8 cellular contexts compared by ENCODE assay signal in genomic region chr2:158970522-158970855, GRCh38. TPM values are rescaled to one million over a fixed set of nuclear protein-coding genes. Genes with fewer than 3 reads are reported as not detected.
A peak's percentile ranks its signal among the peaks of the same experiment; 100 is the strongest.
DNase-seq lines count a peak whose midpoint lies in the region; ATAC-seq and TF ChIP-seq lines count a peak whose summit lies in the region.

No MANE protein-coding gene starts in this region.

- no peak overlapping the region for H2BK5ac ChIP-seq in trophoblast cell (ENCODE audit: low read depth, low read length, poor library complexity)

- peaks cover 10% of the 10 kb centered on the region for H3K36me3 Mint-ChIP-seq in Caco-2 (ENCODE audit: insufficient read depth, unreplicated experiment)

- H3K4me1 ChIP-seq in Caco-2: peaks cover 16% of the 10 kb centered on the region; the same call in 1 of the 2 replicates
- H3K4me1 ChIP-seq in PC-3 (ENCODE audit: insufficient read depth, low read length): peaks cover 45% of the 10 kb centered on the region
- H3K4me1 ChIP-seq in esophagus squamous epithelium: peaks cover 12 to 69% (median 29%) of the 10 kb centered on the region in 3 donors
- H3K4me1 ChIP-seq in trophoblast cell (ENCODE audit: control insufficient read depth in 1 of 2, insufficient read depth in 2 of 2, low read length in 2 of 2): peaks cover 0 to 7% of the 10 kb centered on the region in 2 experiments

- peaks cover 20% of the 10 kb centered on the region for H3K4me1 Mint-ChIP-seq in Caco-2 (ENCODE audit: low read depth, unreplicated experiment)

- peak overlapping the region; percentile 98 for H3K4me2 ChIP-seq in PC-3 (ENCODE audit: low read length)
- peak overlapping the region; percentile 86 for H3K4me2 ChIP-seq in trophoblast cell (ENCODE audit: low read length)

- H2AFZ ChIP-seq in PC-3 (ENCODE audit: low read length) (peak overlapping the region; percentile 69), trophoblast cell (ENCODE audit: insufficient read depth, low read length, poor library complexity) (no peak overlapping the region)

- peaks cover 4% of the 10 kb centered on the region; the same call in 1 of the 2 replicates for H4K20me1 ChIP-seq in PC-3 (ENCODE audit: low read length)

- H3K4me3 ChIP-seq in Caco-2 (ENCODE audit: low read depth, low read length): peak overlapping the region; percentile 90
- peak overlapping the region; percentile 77 for H3K4me3 ChIP-seq in PC-3 (ENCODE audit: low read length)
- peak overlapping the region; percentile 64 to 79 (median 75) for H3K4me3 ChIP-seq in esophagus squamous epithelium
- no peak overlapping the region for H3K4me3 ChIP-seq in trophoblast cell (ENCODE audit: low read depth, low read length)

- no peaks in the 10 kb centered on the region for H3K27me3 Mint-ChIP-seq in Caco-2 (ENCODE audit: insufficient read depth, unreplicated experiment)

- H3K27ac ChIP-seq in PC-3 (ENCODE audit: low read length) (peak overlapping the region; percentile 48), esophagus squamous epithelium (peak overlapping the region; percentile 89 to 93 (median 90)), trophoblast cell (ENCODE audit: low read depth, low read length) (no peak overlapping the region)

- H4K12ac ChIP-seq in trophoblast cell (ENCODE audit: low read depth, low read length): no peak overlapping the region

- H3F3A ChIP-seq in PC-3 (ENCODE audit: low read length, unreplicated experiment): no peaks in the 10 kb centered on the region

- H4K8ac ChIP-seq in trophoblast cell (ENCODE audit: low read depth, low read length): no peak overlapping the region

- POLR2A ChIA-PET in Caco-2 (lab: Charles Lee) (interaction anchor here (0.5 kb wide), 1 partner anchor 19 kb away, joined by 4 read pairs; no protein-coding TSS in a partner anchor), PC-3 (lab: Charles Lee; ENCODE audit: unreplicated experiment) (interaction anchor here (0.7 kb wide), 1 partner anchor 74 kb away, joined by 3 read pairs; no protein-coding TSS in a partner anchor)

- DNase-seq in Caco-2 (no peak), PC-3 (peak; percentile 54), esophagus squamous epithelium (lab: John Stamatoyannopoulos, UW) (no peak), trophoblast cell (no peak), HPDE6-E6E7 (ENCODE audit: extremely low spot score) (no peak), middle frontal gyrus (ENCODE audit: extremely low spot score, low spot score) (no peak), NCI-H2196 treated with DMSO at 0.1 percent for 48 hours (lab: John Stamatoyannopoulos, UW; ENCODE audit: unreplicated experiment) (no peak)
- DNase-seq in stimulated activated CD4-positive, alpha-beta T cell treated with anti-CD3 and anti-CD28 coated beads, Interleukin-4, amount 100 ng/mL, for 24 hours: no peak

- CTCF ChIA-PET in Caco-2 (lab: Charles Lee) (interaction anchor here (1.7 kb wide), 1 partner anchor 148 kb away, joined by 6 read pairs; no protein-coding TSS in a partner anchor), PC-3 (lab: Charles Lee) (interaction anchor here (0.6 to 1.5 kb wide), 3 partner anchors 58 to 148 kb away, joined by 3 read pairs; no protein-coding TSS in a partner anchor)

- no peaks in the 10 kb centered on the region for H3K9me3 Mint-ChIP-seq in Caco-2 (ENCODE audit: unreplicated experiment)

- no peak overlapping the region for H2BK120ac ChIP-seq in trophoblast cell (ENCODE audit: insufficient read depth, low read length, poor library complexity)

- no peak overlapping the region for H3K4ac ChIP-seq in trophoblast cell (ENCODE audit: low read depth, low read length)

- no peak for TF ChIP-seq CTCF in Caco-2 (IDR thresholded peaks at IDR 0.05; ENCODE audit: insufficient read depth in 1 of 2, low read depth in 1 of 2, low read length in 1 of 2, severe bottlenecking in 1 of 2, unreplicated experiment in 1 of 2)
- no peak for TF ChIP-seq CTCF in PC-3 (conservative IDR thresholded peaks at IDR 0.05; ENCODE audit: low read depth, low read length)
- no peak for TF ChIP-seq CTCF in esophagus squamous epithelium (IDR thresholded peaks at IDR 0.05)

- peaks cover 20% of the 10 kb centered on the region for H3K79me1 ChIP-seq in trophoblast cell (ENCODE audit: low read length)

- no peak overlapping the region for H2AK5ac ChIP-seq in trophoblast cell (ENCODE audit: low read length)

- no peak overlapping the region for H3K23ac ChIP-seq in trophoblast cell (ENCODE audit: low read length)

- H3K4me3 Mint-ChIP-seq in Caco-2 (ENCODE audit: unreplicated experiment): peak overlapping the region; percentile 98

- ATAC-seq in PC-3: peak; percentile 5

- H3K79me2 ChIP-seq in PC-3 (ENCODE audit: low read length) (peaks cover 69% of the 10 kb centered on the region), trophoblast cell (ENCODE audit: control insufficient read depth, insufficient read depth, low read length, poor library complexity) (peaks cover 20% of the 10 kb centered on the region)

- H3K36me3 ChIP-seq in Caco-2 (ENCODE audit: control insufficient read depth, insufficient read depth, low read length) (no peaks in the 10 kb centered on the region), PC-3 (ENCODE audit: low read depth, low read length) (no peaks in the 10 kb centered on the region), esophagus squamous epithelium (no peaks in the 10 kb centered on the region), trophoblast cell (ENCODE audit: control insufficient read depth in 1 of 2, insufficient read depth in 2 of 2, low read length in 2 of 2) (no peaks in the 10 kb centered on the region)

- peak overlapping the region; percentile 82 for H3K9ac ChIP-seq in PC-3 (ENCODE audit: low read length)
- no peak overlapping the region for H3K9ac ChIP-seq in trophoblast cell (ENCODE audit: low read length)

- H3K9me3 ChIP-seq in Caco-2 (no peaks in the 10 kb centered on the region), PC-3 (ENCODE audit: low read length) (no peaks in the 10 kb centered on the region), esophagus squamous epithelium (no peaks in the 10 kb centered on the region), trophoblast cell (ENCODE audit: insufficient read depth, low read depth, low read length) (no peaks in the 10 kb centered on the region)

- no peak overlapping the region for H2BK12ac ChIP-seq in trophoblast cell (ENCODE audit: low read length)

- no peak overlapping the region for H3K27ac Mint-ChIP-seq in Caco-2 (ENCODE audit: unreplicated experiment)

- no peak overlapping the region for H3K14ac ChIP-seq in trophoblast cell (ENCODE audit: low read length)

- intact Hi-C loops in Caco-2 (cut with micrococcal nuclease; ENCODE audit: unreplicated experiment) (loop anchor here (1.0 kb wide), 1 partner anchor 148 kb away; no protein-coding TSS in a partner anchor), PC-3 (cut with micrococcal nuclease) (loop anchor here (2.0 kb wide), 1 partner anchor 24 kb away; no protein-coding TSS in a partner anchor), esophagus squamous epithelium (cut with DNase I) (no loop called here)

- no peaks in the 10 kb centered on the region for H3K27me3 ChIP-seq in Caco-2 (replicated peaks; ENCODE audit: control insufficient read depth, insufficient read depth, low read length)
- no peaks in the 10 kb centered on the region for H3K27me3 ChIP-seq in PC-3 (ENCODE audit: low read length)
- H3K27me3 ChIP-seq in esophagus squamous epithelium: peaks cover 0 to 8% (median 0%) of the 10 kb centered on the region in 4 donors
- H3K27me3 ChIP-seq in trophoblast cell (ENCODE audit: insufficient read depth, low read length): no peaks in the 10 kb centered on the region

- WGBS in esophagus squamous epithelium, 2 donors: 14 to 31% methylated on average over 2 of the region's 2 CpGs
- no CpG with 5 or more reads among the region's 2 CpGs for WGBS in trophoblast cell (ENCODE audit: extremely low coverage, insufficient coverage, insufficient read length)

- BruUV-seq in Caco-2 (replicated peaks; lab: Mats Ljungman, UMichigan): no TSS peak
- BruUV-seq in PC-3 (replicated peaks; lab: Mats Ljungman, UMichigan): no TSS peak

- no peak overlapping the region for H4K91ac ChIP-seq in trophoblast cell (ENCODE audit: low read depth, low read length)

- H3K9me2 ChIP-seq in PC-3 (replicated peaks; ENCODE audit: low read length): no peaks in the 10 kb centered on the region

- no peak overlapping the region for H3K18ac ChIP-seq in trophoblast cell (ENCODE audit: low read length)

- no peak for TF ChIP-seq POLR2A in esophagus squamous epithelium (IDR thresholded peaks at IDR 0.05)

RNA-seq across cellular contexts. Expression of gene TANC1, which starts 2.0 kb away (rescaled TPM):
- total RNA-seq in Caco-2 (2022): 21.1 and 23.0 TPM in 2 replicates
- 17.6 and 18.7 TPM in 2 replicates for total RNA-seq in PC-3 (2014; rRNA removed)
- 10 to 100 TPM; 29.4 to 54.5 (median 42.2) TPM for total RNA-seq in esophagus squamous epithelium
- polyA plus RNA-seq in trophoblast cell (2013): 20.5 and 20.8 TPM in 2 replicates
